Comparison of ENCODE assay signal across 25 cellular contexts in the genomic region with DNA sequence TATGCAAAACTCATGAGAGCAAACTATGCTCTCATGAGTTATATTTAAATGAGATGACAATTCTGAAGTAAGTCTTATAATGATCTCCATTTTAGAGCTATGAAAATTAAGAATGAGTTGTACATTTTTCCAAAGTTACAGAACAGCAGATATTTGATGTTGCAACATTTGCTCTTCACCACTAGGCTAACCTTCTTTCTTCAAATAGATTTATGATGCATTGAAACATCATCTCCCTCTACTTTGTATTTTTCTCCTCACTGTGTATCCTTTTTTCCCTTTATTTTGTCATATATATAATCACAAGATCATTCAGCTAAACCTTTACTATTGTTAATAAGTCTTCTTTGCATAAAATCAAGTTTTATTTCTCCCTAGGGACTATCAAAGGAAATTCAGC.
"Had no signal": no experiment of that assay in that cellular context is flagged by ENCODE, and none has a peak within 500 bp of the region (broad histone marks: within the 10 kb centered on the region; RNA-seq: fewer than 3 reads in every experiment).

No MANE protein-coding gene starts in this region.

- H3K27ac Mint-ChIP-seq: dendritic cell treated with granulocyte-macrophage colony-stimulating factor and Interleukin-4, amounts not matched to agents 40 ng/mL and 50 ng/mL, for 4 days; memory B cell; natural killer cell treated with Interleukin-12 subunit alpha and Interleukin-12 subunit beta and Interleukin-15 and Interleukin-18, amount 100 ng/mL, for 72 hours; stimulated activated effector memory CD8-positive, alpha-beta T cell treated with anti-CD3 and anti-CD28 coated beads, Interleukin-12 subunit alpha, Interleukin-12 subunit beta, amount 100 ng/mL, for 72 hours had no signal

- H3K9me3 Mint-ChIP-seq: dendritic cell treated with granulocyte-macrophage colony-stimulating factor and Interleukin-4, amounts not matched to agents 40 ng/mL and 50 ng/mL, for 4 days had no signal

- FAIRE-seq: frontal cortex, kidney had no signal

- H3K27ac ChIP-seq: colonic mucosa, esophagus squamous epithelium, prostate gland, right atrium auricular region, stomach, thyroid gland had no signal

- DNase-seq: colonic mucosa; effector CD8-positive, alpha-beta T cell; erythroblast; esophagus squamous epithelium; head of caudate nucleus; kidney; mucosa of descending colon; naive B cell; nucleus accumbens; stimulated activated CD4-positive, alpha-beta T cell treated with anti-CD3 and anti-CD28 coated beads, Interleukin-2, amount 100 ng/mL, for 24 hours; stimulated activated CD4-positive, alpha-beta T cell treated with anti-CD3 and anti-CD28 coated beads, Interleukin-4, amount 100 ng/mL, for 24 hours; stimulated activated naive CD4-positive, alpha-beta T cell treated with Interleukin-2 at 50 U/mL for 16 hours; stomach; thyroid gland; trophoblast cell had no signal

- H3K4me1 Mint-ChIP-seq: memory B cell; naive B cell; stimulated activated effector memory CD8-positive, alpha-beta T cell treated with anti-CD3 and anti-CD28 coated beads, Interleukin-12 subunit alpha, Interleukin-12 subunit beta, amount 100 ng/mL, for 72 hours had no signal

- H3K9me3 ChIP-seq: colonic mucosa, esophagus squamous epithelium, prostate gland, right atrium auricular region, stomach, thyroid gland had no signal

- H3K27me3 Mint-ChIP-seq: dendritic cell treated with granulocyte-macrophage colony-stimulating factor and Interleukin-4, amounts not matched to agents 40 ng/mL and 50 ng/mL, for 4 days; memory B cell; naive B cell; natural killer cell treated with Interleukin-12 subunit alpha and Interleukin-12 subunit beta and Interleukin-15 and Interleukin-18, amount 100 ng/mL, for 72 hours had no signal

- H3K4me3 ChIP-seq: colonic mucosa, esophagus squamous epithelium, lung, mucosa of descending colon, prostate gland, right atrium auricular region, stomach, thyroid gland had no signal

- H3K4me3 Mint-ChIP-seq: dendritic cell treated with granulocyte-macrophage colony-stimulating factor and Interleukin-4, amounts not matched to agents 40 ng/mL and 50 ng/mL, for 4 days; memory B cell; naive B cell; natural killer cell treated with Interleukin-12 subunit alpha and Interleukin-12 subunit beta and Interleukin-15 and Interleukin-18, amount 100 ng/mL, for 72 hours; stimulated activated effector memory CD8-positive, alpha-beta T cell treated with anti-CD3 and anti-CD28 coated beads, Interleukin-12 subunit alpha, Interleukin-12 subunit beta, amount 100 ng/mL, for 72 hours had no signal

- H3K4me1 ChIP-seq: colonic mucosa, esophagus squamous epithelium, prostate gland, right atrium auricular region, stomach had no signal

- H3K36me3 ChIP-seq: colonic mucosa, esophagus squamous epithelium, prostate gland, right atrium auricular region, stomach, thyroid gland had no signal

- H3K36me3 Mint-ChIP-seq: memory B cell; naive B cell; natural killer cell treated with Interleukin-12 subunit alpha and Interleukin-12 subunit beta and Interleukin-15 and Interleukin-18, amount 100 ng/mL, for 72 hours had no signal

- ATAC-seq: left lobe of liver; mucosa of descending colon; natural killer cell treated with Interleukin-12 subunit alpha and Interleukin-12 subunit beta and Interleukin-15 and Interleukin-18, amount 100 ng/mL, for 72 hours; sciatic nerve; stimulated activated effector memory CD8-positive, alpha-beta T cell treated with anti-CD3 and anti-CD28 coated beads, Interleukin-12 subunit alpha, Interleukin-12 subunit beta, amount 100 ng/mL, for 72 hours had no signal

- H3K27me3 ChIP-seq: colonic mucosa, esophagus squamous epithelium, right atrium auricular region, stomach, thyroid gland had no signal
